26 cellular contexts compared by ENCODE assay signal in the genomic region with DNA sequence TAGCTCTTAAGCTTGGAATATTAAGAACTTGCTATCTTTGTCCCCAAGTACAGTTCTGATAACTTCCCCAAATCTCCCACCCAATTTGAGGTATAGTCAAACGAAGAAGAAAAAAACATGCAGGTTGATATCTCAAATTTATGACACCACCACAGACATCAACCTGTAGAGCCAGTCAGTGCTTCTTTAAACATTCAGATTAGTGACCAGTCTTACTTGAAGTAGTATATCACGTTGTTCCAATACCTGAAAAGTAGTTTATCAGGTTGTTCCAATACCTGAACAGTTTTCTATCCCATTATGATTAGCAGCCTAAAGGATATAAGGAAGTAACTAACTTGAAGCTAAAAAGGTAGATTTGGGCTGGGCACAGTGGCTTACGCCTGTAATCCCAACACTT.
"Had no signal": no experiment of that assay in that cellular context is flagged by ENCODE, and none has a peak within 500 bp of the region (broad histone marks: within the 10 kb centered on the region; RNA-seq: fewer than 3 reads in every experiment).

No MANE protein-coding gene starts in this region.

- H3K27me3 ChIP-seq: ascending aorta, breast epithelium, dorsolateral prefrontal cortex, esophagus muscularis mucosa, foreskin keratinocyte, gastrocnemius medialis had no signal

- H3K9me3 ChIP-seq: ascending aorta, breast epithelium, esophagus muscularis mucosa, gastrocnemius medialis had no signal

- H3K4me3 ChIP-seq: ascending aorta, breast epithelium, coronary artery, dorsolateral prefrontal cortex, esophagus muscularis mucosa, gastrocnemius medialis had no signal

- ATAC-seq: activated CD4-positive, alpha-beta T cell treated with anti-CD3 and anti-CD28 coated beads for 36 hours; activated CD8-positive, alpha-beta memory T cell treated with anti-CD3 and anti-CD28 coated beads, Interleukin-2, amount 10 ng/mL, durations not matched to agents 7 days and 5 days; activated CD8-positive, alpha-beta T cell treated with anti-CD3 and anti-CD28 coated beads, Interleukin-2, amount 10 ng/mL, durations not matched to agents 7 days and 5 days; activated naive CD4-positive, alpha-beta T cell treated with anti-CD3 and anti-CD28 coated beads, Interleukin-2, amount 50 U/mL, for 72 hours; foreskin keratinocyte; gastrocnemius medialis had no signal

- H3K27ac ChIP-seq: ascending aorta, breast epithelium, coronary artery, dorsolateral prefrontal cortex, esophagus muscularis mucosa, foreskin keratinocyte, gastrocnemius medialis had no signal

- DNase-seq: activated CD4-positive, alpha-beta memory T cell treated with anti-CD3 and anti-CD28 coated beads for 36 hours; activated CD4-positive, alpha-beta T cell treated with anti-CD3 and anti-CD28 coated beads for 36 hours; activated CD4-positive, alpha-beta T cell treated with anti-CD3 and anti-CD28 coated beads, Interleukin-2, amount 10 ng/mL, durations not matched to agents 24 days and 14 days; activated CD4-positive, CD25-positive, alpha-beta regulatory T cell; activated CD4-positive, CD25-positive, alpha-beta regulatory T cell treated with anti-CD3 and anti-CD28 coated beads, Interleukin-2, amount 50 U/mL, for 72 hours; activated CD8-positive, alpha-beta memory T cell treated with anti-CD3 and anti-CD28 coated beads, Interleukin-2, amount 10 ng/mL, durations not matched to agents 7 days and 5 days; activated CD8-positive, alpha-beta memory T cell treated with anti-CD3 and anti-CD28 coated beads, Interleukin-2, amount 50 U/mL, for 4 hours; activated CD8-positive, alpha-beta T cell treated with anti-CD3 and anti-CD28 coated beads, Interleukin-2, amount 10 ng/mL, durations not matched to agents 7 days and 5 days; activated effector memory CD4-positive, alpha-beta T cell treated with anti-CD3 and anti-CD28 coated beads, Interleukin-2, amount 50 U/mL, for 16 hours; activated naive CD4-positive, alpha-beta T cell; activated naive CD4-positive, alpha-beta T cell treated with anti-CD3 and anti-CD28 coated beads, Interleukin-2, amount 10 ng/mL, durations not matched to agents 7 days and 5 days; activated naive CD8-positive, alpha-beta T cell treated with anti-CD3 and anti-CD28 coated beads, Interleukin-2, amount 10 ng/mL, durations not matched to agents 7 days and 5 days; activated T-cell treated with anti-CD3 and anti-CD28 coated beads, Interleukin-2, amount 50 U/mL, for 1 hour; activated T-cell treated with anti-CD3 and anti-CD28 coated beads, Interleukin-2, amount 50 U/mL, for 48 hours; dorsolateral prefrontal cortex; effector memory CD4-positive, alpha-beta T cell; endodermal cell; foreskin keratinocyte; gastrocnemius medialis; head of caudate nucleus; T1000 had no signal

- H3K4me1 ChIP-seq: ascending aorta, breast epithelium, esophagus muscularis mucosa, foreskin keratinocyte, gastrocnemius medialis had no signal

- H3K36me3 ChIP-seq: ascending aorta, breast epithelium, esophagus muscularis mucosa, gastrocnemius medialis had no signal
